ENCODE assay signal across 8 cellular contexts in the genomic region with DNA sequence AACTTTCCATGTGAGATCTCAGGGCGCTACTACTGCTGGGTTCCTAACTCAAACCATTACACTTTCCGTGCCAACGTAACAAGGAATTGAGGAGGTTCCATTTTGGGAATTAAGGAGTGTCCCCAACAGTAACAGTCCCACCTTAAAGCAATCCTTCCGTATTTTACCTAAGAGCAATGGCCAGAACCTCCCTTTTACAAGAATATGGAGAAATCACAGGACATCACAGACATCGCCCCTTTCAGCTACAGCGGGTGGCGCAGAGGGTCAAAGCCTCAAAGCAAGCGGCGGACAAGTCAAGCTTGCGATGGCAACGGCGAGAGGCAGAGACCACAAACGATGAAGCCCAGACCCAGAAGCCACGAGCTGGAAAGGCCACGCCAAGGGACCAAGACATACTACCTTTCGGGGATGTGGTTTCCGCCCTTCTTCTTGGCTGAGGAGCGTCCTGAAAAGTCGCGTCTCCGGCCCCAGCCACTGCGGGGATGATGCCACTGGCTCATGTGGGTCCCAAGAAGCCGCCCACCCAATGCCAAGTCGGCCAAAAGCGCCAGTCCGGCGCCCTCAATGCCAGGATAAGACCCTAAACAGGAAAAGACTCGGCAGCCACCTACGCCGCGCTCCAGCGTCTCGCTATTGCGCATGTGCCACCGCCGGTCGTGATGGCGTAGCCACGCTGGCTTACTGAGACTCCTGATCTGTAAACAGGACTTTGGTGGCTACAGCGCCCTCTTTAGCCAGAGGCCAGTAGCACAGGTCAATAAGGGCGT. TPM values are rescaled to one million over a fixed set of nuclear protein-coding genes. Genes with fewer than 3 reads are reported as not detected.
DNase-seq lines count a peak whose midpoint lies in the region; ATAC-seq, FAIRE-seq and TF ChIP-seq lines count a peak whose summit lies in the region.

A gene (minus strand): TSS at position 632 of the 770 bp plus-strand sequence. CDS start 129 bp downstream, at position 503.

- ATAC-seq in HG03280 (IDR thresholded peaks at IDR 0.05; ENCODE audit: unreplicated experiment), result peak; percentile 97

- peak within 1 kb of the TSS; percentile 87 for H3K27ac ChIP-seq in keratinocyte (ENCODE audit: control insufficient read depth, insufficient read depth, low read length)

- dilution Hi-C loops in keratinocyte (cut with MboI; ENCODE audit: extremely low pct_ligation_motif_present, low sequenced_read_pairs), result no loop called here

- peaks cover 4 to 7% of the 10 kb centered on the region in 2 experiments for H3K36me3 ChIP-seq in keratinocyte (ENCODE audit: control insufficient read depth in 2 of 2, extremely low read depth in 1 of 2, insufficient read depth in 2 of 2, low read length in 2 of 2)

- TF ChIP-seq POLR2A in GM18951 (IDR thresholded peaks at IDR 0.05; ENCODE audit: extremely low read depth, insufficient read depth, insufficient read length), result peak; percentile 90

- H3K9me3 ChIP-seq in keratinocyte (ENCODE audit: control insufficient read depth, low read depth, low read length), result no peaks in the 10 kb centered on the region

- H3K9me1 ChIP-seq in keratinocyte (ENCODE audit: control insufficient read depth, extremely low read depth, insufficient read depth, low read length), result no peaks in the 10 kb centered on the region

- H3K9ac ChIP-seq in keratinocyte (ENCODE audit: control insufficient read depth, extremely low read depth, insufficient read depth, low read length), result peak within 1 kb of the TSS; percentile 92

- H3K4me2 ChIP-seq in keratinocyte (ENCODE audit: control insufficient read depth, extremely low read depth, insufficient read depth, low read depth, low read length), result peak within 1 kb of the TSS; percentile 93

- H3K79me2 ChIP-seq in keratinocyte (ENCODE audit: control insufficient read depth, insufficient read depth, low read length), result peaks cover 29% of the 10 kb centered on the region

- H3K27me3 ChIP-seq in keratinocyte (ENCODE audit: control insufficient read depth, extremely low read depth, insufficient read depth, low read length), result no peaks in the 10 kb centered on the region

- H4K20me1 ChIP-seq in keratinocyte (ENCODE audit: control insufficient read depth, extremely low read depth, insufficient read depth, low read length), result no peaks in the 10 kb centered on the region

- H3K4me3 ChIP-seq in keratinocyte (ENCODE audit: control insufficient read depth in 2 of 3, extremely low read depth in 1 of 3, insufficient read depth in 2 of 3, low read depth in 1 of 3, low read length in 3 of 3), result peak within 1 kb of the TSS; percentile 68 to 84 (median 71)

- H2AFZ ChIP-seq in keratinocyte (ENCODE audit: control insufficient read depth, low read length), result peak within 1 kb of the TSS; percentile 62

- in situ Hi-C loops in GM18951 (cut with MboI; ENCODE audit: low sequenced_read_pairs, unreplicated experiment), result no loop called here

- FAIRE-seq in keratinocyte (lab: Jason Lieb, UNC), result peak; percentile 89

- H3K4me1 ChIP-seq in keratinocyte (ENCODE audit: control insufficient read depth, extremely low read depth, insufficient read depth, low read length), result peaks cover 30% of the 10 kb centered on the region

- peak; percentile 80 for DNase-seq in AG09319 (ENCODE audit: extremely low read depth, low read depth)
- DNase-seq in NCI-H345 treated with DMSO at 0.1 percent for 48 hours (lab: John Stamatoyannopoulos, UW; ENCODE audit: unreplicated experiment), result peak; percentile 94
- DNase-seq in activated CD4-positive, CD25-positive, alpha-beta regulatory T cell treated with anti-CD3 and anti-CD28 coated beads, Interleukin-2, amount 50 U/mL, for 16 hours (ENCODE audit: low read depth, low spot score), result peak; percentile 93
- DNase-seq in cerebellar cortex (ENCODE audit: low spot score), result peak; percentile 97
- peak; percentile 80 for DNase-seq in keratinocyte (ENCODE audit: low read depth, low spot score)
- peak; percentile 98 for DNase-seq in stimulated activated CD4-positive, alpha-beta T cell treated with anti-CD3 and anti-CD28 coated beads, Interleukin-15, amount 100 ng/mL, for 24 hours

- TF ChIP-seq CTCF in AG09319 (IDR thresholded peaks at IDR 0.05; ENCODE audit: low read depth, low read length) (peak; percentile 96), keratinocyte (optimal IDR thresholded peaks at IDR 0.05 in 1 of 3, IDR thresholded peaks at IDR 0.05 in 1 of 3, conservative IDR thresholded peaks at IDR 0.05 in 1 of 3; ENCODE audit: extremely low read depth in 1 of 3, insufficient read depth in 2 of 3, low read length in 3 of 3) (peak; percentile 89 to 94 (median 94))

RNA-seq across cellular contexts. Expression of the gene that starts here (rescaled TPM):
- polyA plus RNA-seq in keratinocyte, result 65.6 to 83.7 TPM (median 69.1 TPM) in 3 replicates
- 18.2 TPM for polyA plus RNA-seq in keratinocyte (2011; ENCODE audit: low read depth)
- 51.7 and 104 TPM in 2 replicates for polyA plus RNA-seq in keratinocyte (2011; cell fraction: cytosol; rRNA removed)
- polyA plus RNA-seq in keratinocyte (2011; cell fraction: nucleus; rRNA removed), result 74.1 and 93.5 TPM in 2 replicates
- polyA plus RNA-seq in keratinocyte (2012; ENCODE audit: low replicate concordance), result 35.9 and 46.2 TPM in 2 replicates
- 8.7 to 31.4 TPM (median 24.8 TPM) in 3 replicates for polyA minus RNA-seq in keratinocyte
- 33.6 TPM for polyA minus RNA-seq in keratinocyte (2011; cell fraction: cytosol; rRNA and poly(A)+ RNA removed)
- polyA minus RNA-seq in keratinocyte (2011; cell fraction: nucleus; rRNA and poly(A)+ RNA removed), result 33.2 and 43.9 TPM in 2 replicates

Comparison
In these comparisons a context has a peak if more than half of its experiments do, and no peak if none do; other contexts are left out.
1. Peak in every context shown above with its lines: DNase-seq, ATAC-seq, H3K4me3 ChIP-seq and H3K27ac ChIP-seq.